11 cellular contexts compared by ENCODE assay signal in the genomic region with DNA sequence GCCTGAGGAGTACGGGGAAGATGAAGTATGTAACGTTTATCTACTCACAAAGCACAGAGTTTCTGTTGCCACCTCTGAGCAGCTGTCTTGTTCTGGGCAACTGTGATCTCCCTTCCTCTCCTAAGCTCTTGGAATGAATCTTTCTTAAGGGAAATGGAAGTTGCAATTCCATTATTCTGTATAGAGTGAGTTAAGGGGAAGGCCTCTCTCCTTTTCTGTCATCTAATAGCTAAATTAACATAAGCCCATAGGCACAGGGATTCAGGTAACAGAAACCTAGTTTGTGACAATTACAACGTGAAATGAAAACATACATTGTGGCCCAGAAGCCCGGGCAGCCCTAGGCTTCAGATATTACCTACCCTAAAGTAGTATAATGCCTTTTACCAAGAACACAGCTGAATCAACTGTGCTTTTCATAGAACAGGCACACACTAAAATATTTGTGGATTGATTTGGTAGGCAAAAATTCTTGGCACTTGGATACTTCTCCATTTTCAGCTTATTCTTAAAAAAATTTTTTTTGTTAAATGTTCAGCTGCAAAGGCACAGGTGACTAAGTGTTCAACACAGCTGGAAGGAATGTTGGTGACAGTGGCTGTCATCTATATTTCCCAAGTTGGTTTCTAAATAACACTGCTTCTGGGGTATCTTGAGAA. TPM values are rescaled to one million over a fixed set of nuclear protein-coding genes. Genes with fewer than 3 reads are reported as not detected.
A peak's percentile ranks its signal among the peaks of the same experiment; 100 is the strongest.
DNase-seq lines count a peak whose midpoint lies in the region; ATAC-seq, FAIRE-seq and TF ChIP-seq lines count a peak whose summit lies in the region.
"Had no signal": no experiment of that assay in that cellular context is flagged by ENCODE, and none has a peak within 500 bp of the region (broad histone marks: within the 10 kb centered on the region; RNA-seq: fewer than 3 reads in every experiment).

No MANE protein-coding gene starts in this region.

- no peaks in the 10 kb centered on the region for H3K9me3 Mint-ChIP-seq in activated T-cell treated with anti-CD3 and anti-CD28 coated beads, Interleukin-2, amount 50 U/mL, for 24 hours
- no peaks in the 10 kb centered on the region for H3K9me3 Mint-ChIP-seq in activated CD8-positive, alpha-beta T cell treated with anti-CD3 and anti-CD28 coated beads, Interleukin-2, amount 10 ng/mL, durations not matched to agents 7 days and 5 days (ENCODE audit: insufficient read depth)
- H3K9me3 Mint-ChIP-seq in memory B cell: no peaks in the 10 kb centered on the region

- peak overlapping the region; percentile 97 for H3K27ac Mint-ChIP-seq in activated T-cell treated with anti-CD3 and anti-CD28 coated beads, Interleukin-2, amount 50 U/mL, for 24 hours
- peak overlapping the region; percentile 96 for H3K27ac Mint-ChIP-seq in activated CD8-positive, alpha-beta T cell treated with anti-CD3 and anti-CD28 coated beads, Interleukin-2, amount 10 ng/mL, durations not matched to agents 7 days and 5 days
- peak overlapping the region; percentile 100 for H3K27ac Mint-ChIP-seq in memory B cell

- FAIRE-seq in frontal cortex (lab: Jason Lieb, UNC) (no peak), kidney (lab: Jason Lieb, UNC) (no peak)

- no peak for ATAC-seq in activated CD8-positive, alpha-beta T cell treated with anti-CD3 and anti-CD28 coated beads, Interleukin-2, amount 10 ng/mL, durations not matched to agents 7 days and 5 days
- no peak for ATAC-seq in memory B cell (ENCODE audit: low read depth)
- no peak for ATAC-seq in activated CD4-positive, CD25-positive, alpha-beta regulatory T cell treated with anti-CD3 and anti-CD28 coated beads, Interleukin-2, amount 50 U/mL, for 24 hours

- no peaks in the 10 kb centered on the region for H3K27me3 Mint-ChIP-seq in activated T-cell treated with anti-CD3 and anti-CD28 coated beads, Interleukin-2, amount 50 U/mL, for 24 hours
- H3K27me3 Mint-ChIP-seq in activated CD8-positive, alpha-beta T cell treated with anti-CD3 and anti-CD28 coated beads, Interleukin-2, amount 10 ng/mL, durations not matched to agents 7 days and 5 days (ENCODE audit: low read depth): no peaks in the 10 kb centered on the region
- H3K27me3 Mint-ChIP-seq in memory B cell: no peaks in the 10 kb centered on the region

- H3K27me3 ChIP-seq in tibial artery: no peaks in the 10 kb centered on the region

- no peak for TF ChIP-seq CTCF in tibial artery (IDR thresholded peaks at IDR 0.05)
- TF ChIP-seq CTCF in kidney (IDR thresholded peaks at IDR 0.05; ENCODE audit: borderline replicate concordance, extremely low read depth, insufficient read depth): no peak

- POLR2A ChIA-PET in activated CD8-positive, alpha-beta T cell treated with anti-CD3 and anti-CD28 coated beads, Interleukin-2, amount 10 ng/mL, durations not matched to agents 7 days and 5 days (lab: Charles Lee): interaction anchor here (1.1 to 3.9 kb wide), 4 partner anchors 16 to 94 kb away, joined by 3 to 13 read pairs (median 4); no protein-coding TSS in a partner anchor

- no peak overlapping the region for H3K4me3 ChIP-seq in tibial artery
- H3K4me3 ChIP-seq in kidney (ENCODE audit: low read length in 2 of 2): no peak overlapping the region

- peaks cover 9% of the 10 kb centered on the region for H3K36me3 Mint-ChIP-seq in activated T-cell treated with anti-CD3 and anti-CD28 coated beads, Interleukin-2, amount 50 U/mL, for 24 hours (ENCODE audit: low read depth)
- peaks cover 8% of the 10 kb centered on the region for H3K36me3 Mint-ChIP-seq in activated CD8-positive, alpha-beta T cell treated with anti-CD3 and anti-CD28 coated beads, Interleukin-2, amount 10 ng/mL, durations not matched to agents 7 days and 5 days (ENCODE audit: low read depth)
- H3K36me3 Mint-ChIP-seq in memory B cell: peaks cover 2% of the 10 kb centered on the region

- H3K4me1 Mint-ChIP-seq in activated T-cell treated with anti-CD3 and anti-CD28 coated beads, Interleukin-2, amount 50 U/mL, for 24 hours (ENCODE audit: low read depth): peaks cover 87% of the 10 kb centered on the region
- peaks cover 88% of the 10 kb centered on the region for H3K4me1 Mint-ChIP-seq in activated CD8-positive, alpha-beta T cell treated with anti-CD3 and anti-CD28 coated beads, Interleukin-2, amount 10 ng/mL, durations not matched to agents 7 days and 5 days (ENCODE audit: low read depth)
- H3K4me1 Mint-ChIP-seq in memory B cell: peaks cover 59% of the 10 kb centered on the region

- no peak overlapping the region for H3K9ac ChIP-seq in kidney (ENCODE audit: low read length in 2 of 2)
- H3K9ac ChIP-seq: SK-N-SH had no signal

- H3K27ac ChIP-seq in tibial artery (peak overlapping the region; percentile 21 to 36), kidney (ENCODE audit: low read depth in 2 of 2, low read length in 2 of 2) (no peak overlapping the region)

- H3K36me3 ChIP-seq in tibial artery (no peaks in the 10 kb centered on the region), kidney (ENCODE audit: control insufficient read depth in 1 of 2, insufficient read depth in 2 of 2, low read length in 2 of 2) (no peaks in the 10 kb centered on the region)

- intact Hi-C loops in tibial artery (cut with DNase I; ENCODE audit: low total_unique reads) (no loop called here), kidney (cut with DNase I) (no loop called here)

- CTCF ChIA-PET in activated CD8-positive, alpha-beta T cell treated with anti-CD3 and anti-CD28 coated beads, Interleukin-2, amount 10 ng/mL, durations not matched to agents 7 days and 5 days (lab: Charles Lee): interaction anchor here (0.8 to 2.9 kb wide), 14 partner anchors 9 to 122 kb away, joined by 3 to 16 read pairs (median 4); no protein-coding TSS in a partner anchor

- DNase-seq in activated T-cell treated with anti-CD3 and anti-CD28 coated beads, Interleukin-2, amount 50 U/mL, for 24 hours: no peak
- DNase-seq in activated T-cell treated with anti-CD3 and anti-CD28 coated beads for 4 hours: no peak
- peak; percentile 23 for DNase-seq in activated CD8-positive, alpha-beta T cell treated with anti-CD3 and anti-CD28 coated beads, Interleukin-2, amount 10 ng/mL, durations not matched to agents 7 days and 5 days
- no peak for DNase-seq in memory B cell (ENCODE audit: low spot score in 2 of 2)
- no peak for DNase-seq in tibial artery
- DNase-seq in frontal cortex (ENCODE audit: low spot score in 2 of 2): no peak
- DNase-seq in kidney: no peak
- DNase-seq: mesenchymal stem cell, NCI-H2029, SK-N-SH had no signal

- H3K9me3 ChIP-seq in tibial artery (no peaks in the 10 kb centered on the region), kidney (ENCODE audit: control insufficient read depth in 1 of 2, low read length in 2 of 2) (no peaks in the 10 kb centered on the region)
- H3K9me3 ChIP-seq: SK-N-SH had no signal

- H3K4me3 Mint-ChIP-seq in activated T-cell treated with anti-CD3 and anti-CD28 coated beads, Interleukin-2, amount 50 U/mL, for 24 hours: no peak overlapping the region
- H3K4me3 Mint-ChIP-seq in activated CD8-positive, alpha-beta T cell treated with anti-CD3 and anti-CD28 coated beads, Interleukin-2, amount 10 ng/mL, durations not matched to agents 7 days and 5 days: peak overlapping the region; percentile 67
- peak overlapping the region; percentile 89 for H3K4me3 Mint-ChIP-seq in memory B cell

- H3K4me1 ChIP-seq in tibial artery (peaks cover 0 to 54% (median 22%) of the 10 kb centered on the region in 4 donors), kidney (ENCODE audit: control insufficient read depth in 1 of 2, insufficient read depth in 1 of 2, low read depth in 1 of 2, low read length in 2 of 2) (peaks cover 0 to 8% of the 10 kb centered on the region in 2 donors)

RNA-seq across cellular contexts. Expression of gene PDCD4, which starts 3.8 kb away (rescaled TPM):
- 10 to 100 TPM; 97.1 to 98.4 TPM for total RNA-seq in activated CD8-positive, alpha-beta T cell treated with anti-CD3 and anti-CD28 coated beads, Interleukin-2, amount 10 ng/mL, durations not matched to agents 7 days and 5 days
- total RNA-seq in frontal cortex (46.9 TPM), kidney (75.9 TPM)
- 57.7 TPM for polyA plus RNA-seq in kidney (ENCODE audit: insufficient read depth, low read depth, low replicate concordance)

RNA-seq across cellular contexts. Expression of gene BBIP1, which starts 51.0 kb away (rescaled TPM):
- 10 to 100 TPM; 20.7 to 21.1 TPM for total RNA-seq in activated CD8-positive, alpha-beta T cell treated with anti-CD3 and anti-CD28 coated beads, Interleukin-2, amount 10 ng/mL, durations not matched to agents 7 days and 5 days
- total RNA-seq in frontal cortex (67.3 TPM), kidney (34.8 TPM)
- polyA plus RNA-seq in kidney (ENCODE audit: insufficient read depth, low read depth, low replicate concordance): 36.1 TPM

RNA-seq across cellular contexts. Expression of gene SHOC2, which starts 51.5 kb away (rescaled TPM):
- 10 to 100 TPM; 40.0 to 43.2 TPM for total RNA-seq in activated CD8-positive, alpha-beta T cell treated with anti-CD3 and anti-CD28 coated beads, Interleukin-2, amount 10 ng/mL, durations not matched to agents 7 days and 5 days
- total RNA-seq in frontal cortex (188 TPM), kidney (66.8 TPM)
- polyA plus RNA-seq in kidney (ENCODE audit: insufficient read depth, low read depth, low replicate concordance): 18.0 TPM

Comparison
In these comparisons a context has a peak if more than half of its experiments do, and no peak if none do; other contexts are left out.
1. H3K27ac ChIP-seq: peak in tibial artery (2 of 2); none in kidney (0 of 2).
2. Peak in every context shown above with its lines, with median percentiles within 50 percentile points of each other: H3K27ac Mint-ChIP-seq.